Comparison of ENCODE assay signal across 8 cellular contexts in the genomic region with DNA sequence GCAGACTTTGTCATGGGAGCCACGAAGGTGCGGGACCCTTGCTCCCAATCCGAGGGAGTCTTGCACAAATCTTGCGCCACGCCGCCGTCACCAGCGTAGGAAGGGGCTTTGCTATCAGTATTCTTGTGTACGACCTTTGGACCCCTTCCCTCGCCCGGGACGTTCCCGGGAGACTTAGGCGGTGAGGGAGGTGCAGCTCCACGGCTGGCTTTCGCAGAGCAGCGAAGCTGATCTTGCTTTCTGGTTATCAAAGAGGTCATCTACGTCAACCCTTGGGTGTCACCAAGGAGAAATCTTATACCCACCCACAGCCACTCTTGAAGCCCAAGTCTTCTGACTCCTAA. TPM values are rescaled to one million over a fixed set of nuclear protein-coding genes. Genes with fewer than 3 reads are reported as not detected.
DNase-seq lines count a peak whose midpoint lies in the region; TF ChIP-seq lines count a peak whose summit lies in the region.

No MANE protein-coding gene starts in this region.

- H3K4me1 Mint-ChIP-seq in neural crest cell, result peaks cover 23% of the 10 kb centered on the region

- H3K4me3 Mint-ChIP-seq in neural crest cell, result peak overlapping the region; percentile 98

- no peaks in the 10 kb centered on the region for H3K36me3 Mint-ChIP-seq in neural crest cell (ENCODE audit: low read depth)

- TF ChIP-seq CTCF in RWPE1 (conservative IDR thresholded peaks at IDR 0.05; ENCODE audit: low read depth) (no peak), neural crest cell (conservative IDR thresholded peaks at IDR 0.05) (no peak)

- CTCF ChIA-PET in RWPE1 (lab: Yijun Ruan, JAX), result interaction anchor here (0.6 kb wide), 1 partner anchor 16 kb away, joined by 3 read pairs; no protein-coding TSS in a partner anchor

- peak; percentile 61 for DNase-seq in DMS53 (lab: John Stamatoyannopoulos, UW)
- DNase-seq in DMS53 treated with DMSO at 0.1 percent for 48 hours (lab: John Stamatoyannopoulos, UW; ENCODE audit: unreplicated experiment), result no peak
- DNase-seq in RWPE1 (ENCODE audit: low spot score), result no peak
- DNase-seq in epithelial cell of prostate (ENCODE audit: low read depth, low spot score), result no peak
- no peak for DNase-seq in neural crest cell (ENCODE audit: low read depth, low spot score)
- no peak for DNase-seq in hippocampal formation (lab: John Stamatoyannopoulos, UW)
- no peak for DNase-seq in ureter (ENCODE audit: low spot score)
- DNase-seq in NCI-H526 (lab: John Stamatoyannopoulos, UW), result no peak

- H3K27ac ChIP-seq in RWPE1 (peak overlapping the region; percentile 99), epithelial cell of prostate (peak overlapping the region; percentile 99)

- peak overlapping the region; percentile 81 for H3K27ac Mint-ChIP-seq in neural crest cell (ENCODE audit: unreplicated experiment)

- H3K27me3 Mint-ChIP-seq in neural crest cell (ENCODE audit: low read depth), result no peaks in the 10 kb centered on the region

- no peaks in the 10 kb centered on the region for H3K9me3 Mint-ChIP-seq in neural crest cell

- POLR2A ChIA-PET in RWPE1 (lab: Yijun Ruan, JAX; ENCODE audit: low non-redundant PET), result no interaction called here

RNA-seq across cellular contexts. Expression of gene TECR, which starts 0.6 kb away (rescaled TPM):
- total RNA-seq in neural crest cell (177 and 185 TPM in 2 replicates), ureter (104 TPM)

RNA-seq across cellular contexts. Expression of gene DNAJB1, which starts 11.8 kb away (rescaled TPM):
- 89.4 and 94.2 TPM in 2 replicates for total RNA-seq in neural crest cell
- 81.6 TPM for total RNA-seq in ureter

RNA-seq across cellular contexts. Expression of gene GIPC1, which starts 34.0 kb away (rescaled TPM):
- total RNA-seq in neural crest cell, result 72.5 and 73.0 TPM in 2 replicates
- 141 TPM for total RNA-seq in ureter

RNA-seq across cellular contexts. Expression of gene NDUFB7, which starts 41.9 kb away (rescaled TPM):
- 123 and 128 TPM in 2 replicates for total RNA-seq in neural crest cell
- 169 TPM for total RNA-seq in ureter

RNA-seq across cellular contexts. Expression of gene CLEC17A, which starts 52.9 kb away (rescaled TPM):
- total RNA-seq in neural crest cell (not detected in 2 replicates), ureter (0.26 TPM)
